Comparison of ENCODE assay signal across 33 cellular contexts in genomic region chr11:131470526-131470925, GRCh38.
"Had no signal": no experiment of that assay in that cellular context is flagged by ENCODE, and none has a peak within 500 bp of the region (broad histone marks: within the 10 kb centered on the region; RNA-seq: fewer than 3 reads in every experiment).

No MANE protein-coding gene starts in this region.

- H3K27ac Mint-ChIP-seq: activated CD4-positive, alpha-beta memory T cell treated with anti-CD3 and anti-CD28 coated beads, Interleukin-2, amount 10 ng/mL, durations not matched to agents 7 days and 5 days; activated CD4-positive, alpha-beta T cell treated with anti-CD3 and anti-CD28 coated beads, Interleukin-2, amount 10 ng/mL, durations not matched to agents 7 days and 5 days; activated naive CD8-positive, alpha-beta T cell; activated T-cell treated with anti-CD3 and anti-CD28 coated beads, Interleukin-2, amount 50 U/mL, for 24 hours; activated T-cell treated with anti-CD3 and anti-CD28 coated beads, Interleukin-2, amount 50 U/mL, for 72 hours; activated T-helper 17 cell treated with anti-CD3 and anti-CD28 coated beads, Interleukin-2, amount 50 U/mL, for 72 hours; WTC11 had no signal

- H3K27me3 ChIP-seq: cardiac muscle cell, colonic mucosa, foreskin keratinocyte, gastrocnemius medialis had no signal

- H3K9me3 Mint-ChIP-seq: activated CD4-positive, alpha-beta memory T cell treated with anti-CD3 and anti-CD28 coated beads, Interleukin-2, amount 10 ng/mL, durations not matched to agents 7 days and 5 days; activated CD4-positive, alpha-beta T cell treated with anti-CD3 and anti-CD28 coated beads, Interleukin-2, amount 10 ng/mL, durations not matched to agents 7 days and 5 days; activated T-cell treated with anti-CD3 and anti-CD28 coated beads, Interleukin-2, amount 50 U/mL, for 24 hours; WTC11 had no signal

- H3K9me3 ChIP-seq: body of pancreas, breast epithelium, colonic mucosa, esophagus muscularis mucosa, gastrocnemius medialis, heart right ventricle had no signal

- H3K36me3 Mint-ChIP-seq: activated naive CD8-positive, alpha-beta T cell; WTC11 had no signal

- H3K4me2 ChIP-seq: hepatocyte had no signal

- H2AFZ ChIP-seq: hepatocyte had no signal

- H3K27me3 Mint-ChIP-seq: activated CD4-positive, alpha-beta memory T cell treated with anti-CD3 and anti-CD28 coated beads, Interleukin-2, amount 10 ng/mL, durations not matched to agents 7 days and 5 days; activated CD4-positive, alpha-beta T cell treated with anti-CD3 and anti-CD28 coated beads, Interleukin-2, amount 10 ng/mL, durations not matched to agents 7 days and 5 days; activated T-cell treated with anti-CD3 and anti-CD28 coated beads, Interleukin-2, amount 50 U/mL, for 24 hours had no signal

- H3K27ac ChIP-seq: body of pancreas, breast epithelium, cardiac muscle cell, colonic mucosa, esophagus muscularis mucosa, foreskin keratinocyte, gastrocnemius medialis, heart right ventricle, hepatocyte, VCaP had no signal

- ATAC-seq: activated T-cell treated with anti-CD3 and anti-CD28 coated beads, Interleukin-2, amount 50 U/mL, for 72 hours; activated T-helper 17 cell treated with anti-CD3 and anti-CD28 coated beads, Interleukin-2, amount 50 U/mL, for 72 hours; body of pancreas; foreskin keratinocyte; gastrocnemius medialis; heart right ventricle; WTC11 had no signal

- H3K4me3 ChIP-seq: body of pancreas, breast epithelium, cardiac muscle cell, colonic mucosa, esophagus muscularis mucosa, gastrocnemius medialis, heart right ventricle, hepatocyte had no signal

- DNase-seq: activated CD4-positive, alpha-beta memory T cell treated with anti-CD3 and anti-CD28 coated beads, Interleukin-2, amount 10 ng/mL, durations not matched to agents 7 days and 5 days; activated CD4-positive, alpha-beta T cell treated with anti-CD3 and anti-CD28 coated beads for 1 hour; activated CD4-positive, alpha-beta T cell treated with anti-CD3 and anti-CD28 coated beads for 4 hours; activated CD4-positive, alpha-beta T cell treated with anti-CD3 and anti-CD28 coated beads, Interleukin-2, amount 10 ng/mL, durations not matched to agents 7 days and 5 days; activated CD4-positive, alpha-beta T cell treated with anti-CD3 and anti-CD28 coated beads, Interleukin-2, amount 50 U/mL, for 4 hours; activated CD8-positive, alpha-beta memory T cell treated with anti-CD3 and anti-CD28 coated beads, Interleukin-2, amount 50 U/mL, for 48 hours; activated effector memory CD4-positive, alpha-beta T cell treated with Interleukin-2 at 50 U/mL for 16 hours; activated gamma-delta T cell treated with Interleukin-2 at 50 U/mL for 16 hours; activated naive CD4-positive, alpha-beta T cell treated with anti-CD3 and anti-CD28 coated beads, Interleukin-2, amount 50 U/mL, for 16 hours; activated naive CD4-positive, alpha-beta T cell treated with Interleukin-2 at 50 U/mL for 16 hours; activated T-cell treated with anti-CD3 and anti-CD28 coated beads for 4 hours; activated T-cell treated with anti-CD3 and anti-CD28 coated beads, Interleukin-2, amount 50 U/mL, for 24 hours; activated T-cell treated with anti-CD3 and anti-CD28 coated beads, Interleukin-2, amount 50 U/mL, for 72 hours; amniotic stem cell; body of pancreas; central memory CD4-positive, alpha-beta T cell; cerebellar nuclear complex; colonic mucosa; effector memory CD4-positive, alpha-beta T cell; erythroblast; foreskin keratinocyte; gastrocnemius medialis; heart right ventricle; T-helper 2 cell had no signal

- H3K4me3 Mint-ChIP-seq: activated CD4-positive, alpha-beta memory T cell treated with anti-CD3 and anti-CD28 coated beads, Interleukin-2, amount 10 ng/mL, durations not matched to agents 7 days and 5 days; activated CD4-positive, alpha-beta T cell treated with anti-CD3 and anti-CD28 coated beads, Interleukin-2, amount 10 ng/mL, durations not matched to agents 7 days and 5 days; activated naive CD8-positive, alpha-beta T cell; activated T-cell treated with anti-CD3 and anti-CD28 coated beads, Interleukin-2, amount 50 U/mL, for 24 hours; activated T-cell treated with anti-CD3 and anti-CD28 coated beads, Interleukin-2, amount 50 U/mL, for 72 hours; activated T-helper 17 cell treated with anti-CD3 and anti-CD28 coated beads, Interleukin-2, amount 50 U/mL, for 72 hours; WTC11 had no signal

- H3K4me1 Mint-ChIP-seq: activated CD4-positive, alpha-beta memory T cell treated with anti-CD3 and anti-CD28 coated beads, Interleukin-2, amount 10 ng/mL, durations not matched to agents 7 days and 5 days; activated CD4-positive, alpha-beta T cell treated with anti-CD3 and anti-CD28 coated beads, Interleukin-2, amount 10 ng/mL, durations not matched to agents 7 days and 5 days; activated T-helper 17 cell treated with anti-CD3 and anti-CD28 coated beads, Interleukin-2, amount 50 U/mL, for 72 hours had no signal

- H3K4me1 ChIP-seq: body of pancreas, breast epithelium, colonic mucosa, esophagus muscularis mucosa, foreskin keratinocyte, gastrocnemius medialis had no signal

- H3K79me2 ChIP-seq: hepatocyte had no signal

- H3K36me3 ChIP-seq: breast epithelium, cardiac muscle cell, colonic mucosa, esophagus muscularis mucosa, gastrocnemius medialis, heart right ventricle had no signal

- FAIRE-seq: TTC549 had no signal
